ENCODE assay signal across 24 cellular contexts in genomic region chr10:12914111-12914510, GRCh38.
"Had no signal": no experiment of that assay in that cellular context is flagged by ENCODE, and none has a peak within 500 bp of the region (broad histone marks: within the 10 kb centered on the region; RNA-seq: fewer than 3 reads in every experiment).

No MANE protein-coding gene starts in this region.

- H3K27ac Mint-ChIP-seq: activated CD4-positive, alpha-beta T cell treated with anti-CD3 and anti-CD28 coated beads, Interleukin-2, amount 10 ng/mL, durations not matched to agents 24 days and 14 days; activated CD8-positive, alpha-beta memory T cell treated with anti-CD3 and anti-CD28 coated beads, Interleukin-2, amount 10 ng/mL, durations not matched to agents 7 days and 5 days; activated CD8-positive, alpha-beta T cell treated with anti-CD3 and anti-CD28 coated beads for 36 hours; memory B cell; natural killer cell treated with Interleukin-12 subunit alpha and Interleukin-12 subunit beta and Interleukin-15 and Interleukin-18, amount 100 ng/mL, for 72 hours; stimulated activated naive CD8-positive, alpha-beta T cell treated with anti-CD3 and anti-CD28 coated beads, Interleukin-15, amount 100 ng/mL, for 72 hours; T-helper 17 cell had no signal

- H3K36me3 Mint-ChIP-seq: activated CD8-positive, alpha-beta memory T cell treated with anti-CD3 and anti-CD28 coated beads, Interleukin-2, amount 10 ng/mL, durations not matched to agents 7 days and 5 days; activated naive CD8-positive, alpha-beta T cell; natural killer cell treated with Interleukin-12 subunit alpha and Interleukin-12 subunit beta and Interleukin-15 and Interleukin-18, amount 100 ng/mL, for 72 hours had no signal

- H3K4me3 ChIP-seq: cardiac muscle cell, gastroesophageal sphincter, heart left ventricle, pancreas, psoas muscle, right atrium auricular region, tibial nerve had no signal

- H3K4me3 Mint-ChIP-seq: activated CD4-positive, alpha-beta T cell treated with anti-CD3 and anti-CD28 coated beads, Interleukin-2, amount 10 ng/mL, durations not matched to agents 24 days and 14 days; activated CD8-positive, alpha-beta memory T cell treated with anti-CD3 and anti-CD28 coated beads, Interleukin-2, amount 10 ng/mL, durations not matched to agents 7 days and 5 days; activated CD8-positive, alpha-beta T cell treated with anti-CD3 and anti-CD28 coated beads for 36 hours; activated naive CD8-positive, alpha-beta T cell; memory B cell; natural killer cell treated with Interleukin-12 subunit alpha and Interleukin-12 subunit beta and Interleukin-15 and Interleukin-18, amount 100 ng/mL, for 72 hours; stimulated activated naive CD8-positive, alpha-beta T cell treated with anti-CD3 and anti-CD28 coated beads, Interleukin-15, amount 100 ng/mL, for 72 hours; T-helper 17 cell had no signal

- H3K9me3 ChIP-seq: gastroesophageal sphincter, neutrophil, pancreas, psoas muscle, right atrium auricular region, tibial nerve had no signal

- H3K4me1 Mint-ChIP-seq: activated CD4-positive, alpha-beta T cell treated with anti-CD3 and anti-CD28 coated beads, Interleukin-2, amount 10 ng/mL, durations not matched to agents 24 days and 14 days; activated CD8-positive, alpha-beta memory T cell treated with anti-CD3 and anti-CD28 coated beads, Interleukin-2, amount 10 ng/mL, durations not matched to agents 7 days and 5 days; memory B cell; stimulated activated naive CD8-positive, alpha-beta T cell treated with anti-CD3 and anti-CD28 coated beads, Interleukin-15, amount 100 ng/mL, for 72 hours; T-helper 17 cell had no signal

- H3K27me3 ChIP-seq: cardiac muscle cell, gastroesophageal sphincter, neutrophil, pancreas, right atrium auricular region, tibial nerve had no signal

- H3K9me3 Mint-ChIP-seq: natural killer cell treated with Interleukin-12 subunit alpha and Interleukin-12 subunit beta and Interleukin-15 and Interleukin-18, amount 100 ng/mL, for 72 hours had no signal

- ATAC-seq: activated CD8-positive, alpha-beta memory T cell treated with anti-CD3 and anti-CD28 coated beads, Interleukin-2, amount 10 ng/mL, durations not matched to agents 7 days and 5 days; activated CD8-positive, alpha-beta T cell treated with anti-CD3 and anti-CD28 coated beads for 36 hours; esophagus mucosa; gastroesophageal sphincter; heart left ventricle; left cardiac atrium; pancreas; psoas muscle; stimulated activated naive CD8-positive, alpha-beta T cell treated with anti-CD3 and anti-CD28 coated beads, Interleukin-15, amount 100 ng/mL, for 72 hours; T-helper 17 cell had no signal

- H3K27ac ChIP-seq: cardiac muscle cell, gastroesophageal sphincter, heart left ventricle, neutrophil, pancreas, psoas muscle, right atrium auricular region had no signal

- DNase-seq: activated CD4-positive, alpha-beta T cell treated with anti-CD3 and anti-CD28 coated beads, Interleukin-2, amount 10 ng/mL, durations not matched to agents 24 days and 14 days; activated CD4-positive, CD25-positive, alpha-beta regulatory T cell; activated CD8-positive, alpha-beta memory T cell treated with anti-CD3 and anti-CD28 coated beads, Interleukin-2, amount 10 ng/mL, durations not matched to agents 7 days and 5 days; activated CD8-positive, alpha-beta T cell treated with anti-CD3 and anti-CD28 coated beads for 36 hours; activated naive CD4-positive, alpha-beta T cell; activated T-cell treated with anti-CD3 and anti-CD28 coated beads for 4 hours; effector CD4-positive, alpha-beta T cell; heart left ventricle; islet precursor cell; left cardiac atrium; pancreas; psoas muscle; stimulated activated naive CD8-positive, alpha-beta T cell treated with anti-CD3 and anti-CD28 coated beads, Interleukin-15, amount 100 ng/mL, for 72 hours; SW 1271; T-helper 17 cell had no signal

- H3K4me1 ChIP-seq: heart left ventricle, pancreas, psoas muscle, right atrium auricular region had no signal

- H3K36me3 ChIP-seq: cardiac muscle cell, gastroesophageal sphincter, heart left ventricle, neutrophil, pancreas, right atrium auricular region, tibial nerve had no signal
